Comparison of ENCODE assay signal across 18 cellular contexts in genomic region chr1:114216431-114217173, GRCh38.
"Had no signal": no experiment of that assay in that cellular context is flagged by ENCODE, and none has a peak within 500 bp of the region (broad histone marks: within the 10 kb centered on the region; RNA-seq: fewer than 3 reads in every experiment).

No MANE protein-coding gene starts in this region.

- ATAC-seq: activated CD8-positive, alpha-beta T cell treated with anti-CD3 and anti-CD28 coated beads, Interleukin-2, amount 10 ng/mL, durations not matched to agents 7 days and 5 days; foreskin keratinocyte; left cardiac atrium; mucosa of descending colon; right cardiac atrium; stimulated activated effector memory CD8-positive, alpha-beta T cell treated with anti-CD3 and anti-CD28 coated beads, Interleukin-12 subunit alpha, Interleukin-12 subunit beta, amount 100 ng/mL, for 72 hours; upper lobe of right lung had no signal

- H3K4me1 ChIP-seq: colonic mucosa, foreskin keratinocyte, prostate gland, testis, upper lobe of right lung had no signal

- H3K27ac ChIP-seq: colonic mucosa, foreskin keratinocyte, hepatocyte, prostate gland, skin epidermis, testis, upper lobe of right lung had no signal

- H3K4me3 ChIP-seq: colonic mucosa, hepatocyte, mucosa of descending colon, prostate gland, skin epidermis, testis, upper lobe of right lung had no signal

- H3K9me3 ChIP-seq: colonic mucosa, mucosa of descending colon, prostate gland, testis, upper lobe of right lung had no signal

- DNase-seq: activated CD4-positive, alpha-beta T cell treated with anti-CD3 and anti-CD28 coated beads, Interleukin-2, amount 10 ng/mL, durations not matched to agents 24 days and 14 days; activated CD8-positive, alpha-beta T cell treated with anti-CD3 and anti-CD28 coated beads, Interleukin-2, amount 10 ng/mL, durations not matched to agents 7 days and 5 days; activated naive CD4-positive, alpha-beta T cell treated with anti-CD3 and anti-CD28 coated beads for 36 hours; activated T-cell treated with anti-CD3 and anti-CD28 coated beads, Interleukin-2, amount 50 U/mL, for 24 hours; colonic mucosa; left cardiac atrium; mesenchymal stem cell; mucosa of descending colon; naive B cell; right cardiac atrium; stimulated activated CD4-positive, alpha-beta T cell treated with anti-CD3 and anti-CD28 coated beads, Interleukin-4, amount 100 ng/mL, for 24 hours; testis; upper lobe of right lung had no signal

- H3K36me3 ChIP-seq: colonic mucosa, prostate gland, upper lobe of right lung had no signal
